In the genomic region with DNA sequence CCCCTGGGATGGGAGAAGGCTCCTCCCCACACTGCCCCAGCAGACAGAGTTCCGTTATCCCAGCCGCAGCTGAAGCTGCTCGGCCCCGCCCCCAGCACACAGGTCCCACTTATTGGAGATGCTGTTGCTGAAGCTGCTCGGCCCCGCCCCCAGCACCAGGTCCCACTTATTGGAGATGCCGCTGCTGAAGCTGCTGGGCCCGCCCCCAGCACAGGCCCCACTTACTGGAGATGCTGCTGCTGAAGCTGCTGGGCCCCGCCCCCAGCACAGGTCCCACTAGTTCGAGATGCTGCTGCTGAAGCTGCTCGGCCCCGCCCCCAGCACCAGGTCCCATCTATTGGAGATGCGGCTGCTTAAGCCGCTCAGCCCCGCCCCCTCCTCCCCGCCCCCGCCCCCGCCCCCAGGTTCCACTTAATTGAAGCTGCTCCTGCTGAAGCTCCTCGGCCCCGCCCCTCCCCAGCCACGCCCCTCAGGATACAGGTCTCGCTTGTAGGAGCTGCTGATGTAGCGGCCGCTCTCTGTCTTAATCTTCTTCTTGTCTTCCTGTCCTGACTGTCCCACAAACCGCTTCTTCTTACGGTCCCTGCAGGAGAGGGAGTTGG, we compare ENCODE assay signal across 6 cellular contexts. TPM values are rescaled to one million over a fixed set of nuclear protein-coding genes. Genes with fewer than 3 reads are reported as not detected.
DNase-seq lines count a peak whose midpoint lies in the region; ATAC-seq and TF ChIP-seq lines count a peak whose summit lies in the region.

No MANE protein-coding gene starts in this region.

- intact Hi-C loops in tibial artery (cut with DNase I; ENCODE audit: low total_unique reads) = loop anchor here (5.0 kb wide), 1 partner anchor 109 kb away; no protein-coding TSS in a partner anchor

- H3K27ac ChIP-seq in iPS DF 6.9 (ENCODE audit: low read length) (no peak overlapping the region), tibial artery (no peak overlapping the region)

- TF ChIP-seq CTCF in tibial artery (IDR thresholded peaks at IDR 0.05) = no peak

- H3K9me3 Mint-ChIP-seq in immature natural killer cell = no peaks in the 10 kb centered on the region

- WGBS in iPS DF 6.9 (ENCODE audit: insufficient coverage, insufficient read length) = no CpG with 5 or more reads among the region's 26 CpGs

- no peaks in the 10 kb centered on the region for H3K9me3 ChIP-seq in iPS DF 6.9 (ENCODE audit: control insufficient read depth, insufficient read depth, low read length)
- no peaks in the 10 kb centered on the region for H3K9me3 ChIP-seq in tibial artery

- peak; percentile 47 for ATAC-seq in GM18861 (IDR thresholded peaks at IDR 0.05; ENCODE audit: unreplicated experiment)
- ATAC-seq in GM19035 (IDR thresholded peaks at IDR 0.05; ENCODE audit: unreplicated experiment) = no peak

- peaks cover 10% of the 10 kb centered on the region; the same call in 1 of the 2 replicates for H3K4me1 ChIP-seq in iPS DF 6.9 (ENCODE audit: control insufficient read depth, insufficient read depth, low read length)
- no peaks in the 10 kb centered on the region for H3K4me1 ChIP-seq in tibial artery

- DNase-seq in NCI-H510A treated with DMSO at 0.1 percent for 48 hours (lab: John Stamatoyannopoulos, UW) (peak; percentile 85), iPS DF 6.9 (ENCODE audit: low read depth, low spot score) (peak; percentile 85), tibial artery (no peak), immature natural killer cell (no peak)

- H3K36me3 Mint-ChIP-seq in immature natural killer cell = peaks cover 9 to 58% (median 16%) of the 10 kb centered on the region in 3 donors

- H3K4me1 Mint-ChIP-seq in immature natural killer cell = peaks cover 0 to 7% of the 10 kb centered on the region in 2 donors

- peak overlapping the region in 1 of 6 donors; percentile 35 for H3K27ac Mint-ChIP-seq in immature natural killer cell

- H3K4me3 ChIP-seq in iPS DF 6.9 (ENCODE audit: low read length) (no peak overlapping the region), tibial artery (no peak overlapping the region)

- H3K27me3 ChIP-seq in iPS DF 6.9 (ENCODE audit: control insufficient read depth, insufficient read depth, low read length) (no peaks in the 10 kb centered on the region), tibial artery (peaks cover 0 to 12% of the 10 kb centered on the region in 2 donors)

- peaks cover 0 to 4% (median 4%) of the 10 kb centered on the region in 3 donors for H3K27me3 Mint-ChIP-seq in immature natural killer cell (ENCODE audit: low read depth in 3 of 3)

- H3K36me3 ChIP-seq in iPS DF 6.9 (ENCODE audit: control insufficient read depth, insufficient read depth, low read length) (peaks cover 56% of the 10 kb centered on the region), tibial artery (peaks cover 81 to 95% (median 87%) of the 10 kb centered on the region in 3 donors)

- H3K4me3 Mint-ChIP-seq in immature natural killer cell = no peak overlapping the region

RNA-seq across cellular contexts. Expression of gene CFAP73, which starts 12.0 kb away (rescaled TPM):
- polyA plus RNA-seq in immature natural killer cell = not detected

RNA-seq across cellular contexts. Expression of gene DDX54, which starts 23.8 kb away (rescaled TPM):
- 10 to 100 TPM in 2 of 3 donors, 1 to 10 TPM in 1; 7.8 to 34.2 (median 11.0) TPM for polyA plus RNA-seq in immature natural killer cell

RNA-seq across cellular contexts. Expression of gene RITA1, which starts 24.0 kb away (rescaled TPM):
- polyA plus RNA-seq in immature natural killer cell = 10 to 100 TPM; 31.3 to 36.6 (median 33.1) TPM

RNA-seq across cellular contexts. Expression of gene RASAL1, which starts 26.0 kb away (rescaled TPM):
- polyA plus RNA-seq in immature natural killer cell = not detected

RNA-seq across cellular contexts. Expression of gene TPCN1, which starts 59.7 kb away (rescaled TPM):
- polyA plus RNA-seq in immature natural killer cell = 1 to 10 TPM in 2 of 3 donors, not detected in 1; 3.0 to 3.1 TPM

Comparison
In these comparisons a context has a peak if more than half of its experiments do, and no peak if none do; other contexts are left out.
1. DNase-seq: peak in NCI-H510A treated with DMSO at 0.1 percent for 48 hours (single experiment) and iPS DF 6.9 (single experiment); none in tibial artery (0 of 2) and immature natural killer cell (0 of 3).